ENCODE assay signal across 12 cellular contexts in the genomic region with DNA sequence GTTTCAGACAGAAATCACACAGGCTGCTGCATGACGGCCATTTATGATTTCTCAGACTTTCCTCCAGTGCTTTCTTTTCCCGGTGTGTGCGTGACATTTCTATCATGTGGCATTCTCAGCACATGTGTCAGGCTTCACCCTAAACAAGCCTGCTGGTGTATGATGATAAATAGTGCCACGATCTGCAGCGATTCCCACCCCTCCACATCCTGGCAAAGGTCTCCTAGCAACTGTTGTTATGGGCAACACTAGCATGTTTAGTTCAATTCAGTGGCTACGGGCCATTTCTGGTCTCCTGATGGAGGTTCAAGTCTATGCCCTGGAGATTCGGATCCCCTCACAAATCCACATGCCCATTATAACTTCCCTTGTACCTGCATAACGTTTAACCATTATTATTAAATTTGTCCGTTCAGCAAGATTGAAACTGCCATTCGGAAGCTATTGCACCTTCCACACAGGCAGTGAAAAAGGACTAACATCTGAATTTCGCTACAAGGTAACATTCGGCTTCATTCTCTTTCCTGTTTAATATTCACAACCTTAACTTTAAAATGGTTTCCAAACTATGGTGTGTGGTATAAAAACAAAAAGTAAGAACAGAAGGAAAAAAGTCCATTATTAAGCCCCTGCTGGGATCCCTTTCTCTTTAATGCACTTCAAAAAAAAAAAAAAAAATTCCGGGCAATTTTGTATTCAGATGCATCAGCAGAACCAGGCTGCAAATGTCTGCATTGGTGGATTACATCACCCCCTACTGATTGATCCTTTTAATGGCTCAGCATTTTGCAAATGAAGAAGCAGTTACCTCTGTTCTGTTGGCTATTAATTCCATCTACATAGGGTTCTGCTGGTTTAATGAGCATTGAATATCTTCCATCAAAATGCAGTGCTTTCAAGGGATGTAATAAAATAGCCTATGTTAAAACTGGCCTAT.
DNase-seq lines count a peak whose midpoint lies in the region; ATAC-seq and TF ChIP-seq lines count a peak whose summit lies in the region.
"Had no signal": no experiment of that assay in that cellular context is flagged by ENCODE, and none has a peak within 500 bp of the region (broad histone marks: within the 10 kb centered on the region; RNA-seq: fewer than 3 reads in every experiment).

No MANE protein-coding gene starts in this region.

- H3K36me3 ChIP-seq in endodermal cell (ENCODE audit: control insufficient read depth, insufficient read depth, low read length), result no peaks in the 10 kb centered on the region
- H3K36me3 ChIP-seq: HAP-1 had no signal

- no peak overlapping the region for H3K9ac ChIP-seq in endodermal cell (ENCODE audit: extremely low read depth, low read length, poor library complexity, severe bottlenecking)

- no peaks in the 10 kb centered on the region for H3K27me3 Mint-ChIP-seq in endodermal cell (ENCODE audit: insufficient read depth)

- 55 to 57% methylated on average over 9 to 13 of the region's 13 CpGs for WGBS in endodermal cell (ENCODE audit: insufficient coverage in 1 of 2, insufficient read length in 1 of 2), 2 experiments

- no peak overlapping the region for H3K27ac Mint-ChIP-seq in endodermal cell
- H3K27ac Mint-ChIP-seq: activated CD8-positive, alpha-beta memory T cell treated with anti-CD3 and anti-CD28 coated beads, Interleukin-2, amount 10 ng/mL, durations not matched to agents 7 days and 5 days; effector memory CD8-positive, alpha-beta T cell had no signal

- H3K27ac ChIP-seq in endodermal cell (ENCODE audit: low read depth, low read length), result peak overlapping the region; percentile 86
- H3K27ac ChIP-seq: skin epidermis had no signal

- H3K4me3 ChIP-seq in endodermal cell (ENCODE audit: low read length), result no peak overlapping the region
- H3K4me3 ChIP-seq: HAP-1, skin epidermis had no signal

- no peaks in the 10 kb centered on the region for H3K27me3 ChIP-seq in endodermal cell (ENCODE audit: control insufficient read depth, insufficient read depth, low read length, poor library complexity, severe bottlenecking)

- no peaks in the 10 kb centered on the region for H3K4me1 Mint-ChIP-seq in endodermal cell
- H3K4me1 Mint-ChIP-seq: activated CD8-positive, alpha-beta memory T cell treated with anti-CD3 and anti-CD28 coated beads, Interleukin-2, amount 10 ng/mL, durations not matched to agents 7 days and 5 days had no signal

- H3K36me3 Mint-ChIP-seq in endodermal cell (ENCODE audit: low read depth), result no peaks in the 10 kb centered on the region
- H3K36me3 Mint-ChIP-seq: activated CD8-positive, alpha-beta memory T cell treated with anti-CD3 and anti-CD28 coated beads, Interleukin-2, amount 10 ng/mL, durations not matched to agents 7 days and 5 days had no signal

- H3K4me1 ChIP-seq in endodermal cell (ENCODE audit: control insufficient read depth, insufficient read depth, low read length), result no peaks in the 10 kb centered on the region
- H3K4me1 ChIP-seq: HAP-1 had no signal

- no peaks in the 10 kb centered on the region for H3K9me3 ChIP-seq in endodermal cell (ENCODE audit: control insufficient read depth, low read length)
- H3K9me3 ChIP-seq: HAP-1 had no signal

- H3K4me3 Mint-ChIP-seq in endodermal cell, result no peak overlapping the region
- H3K4me3 Mint-ChIP-seq: activated CD8-positive, alpha-beta memory T cell treated with anti-CD3 and anti-CD28 coated beads, Interleukin-2, amount 10 ng/mL, durations not matched to agents 7 days and 5 days; effector memory CD8-positive, alpha-beta T cell had no signal

- ATAC-seq in HG02884 (IDR thresholded peaks at IDR 0.05; ENCODE audit: unreplicated experiment), result no peak
- ATAC-seq: activated CD8-positive, alpha-beta memory T cell treated with anti-CD3 and anti-CD28 coated beads, Interleukin-2, amount 10 ng/mL, durations not matched to agents 7 days and 5 days; effector memory CD8-positive, alpha-beta T cell had no signal

- DNase-seq in NCI-H524 (lab: John Stamatoyannopoulos, UW), result peak; percentile 13 to 30
- DNase-seq in NCI-H524 treated with DMSO at 0.1 percent for 48 hours (lab: John Stamatoyannopoulos, UW), result no peak
- DNase-seq in NCI-H1417 (lab: John Stamatoyannopoulos, UW), result peak in 2 of 3 experiments; percentile 69 to 89
- DNase-seq in endodermal cell, result peak; percentile 56
- DNase-seq in pons (ENCODE audit: low spot score), result peak; percentile 42
- DNase-seq in GDM1 (lab: John Stamatoyannopoulos, UW), result no peak
- DNase-seq in NAMALWA (ENCODE audit: low spot score), result no peak
- DNase-seq: activated CD8-positive, alpha-beta memory T cell treated with anti-CD3 and anti-CD28 coated beads, Interleukin-2, amount 10 ng/mL, durations not matched to agents 7 days and 5 days; effector memory CD8-positive, alpha-beta T cell had no signal

- peaks cover 3% of the 10 kb centered on the region for H3K9me3 Mint-ChIP-seq in endodermal cell
- H3K9me3 Mint-ChIP-seq: effector memory CD8-positive, alpha-beta T cell had no signal

- peak; percentile 68 for TF ChIP-seq CTCF in endodermal cell (conservative IDR thresholded peaks at IDR 0.05)

Comparison
In these comparisons a context has a peak if more than half of its experiments do, and no peak if none do; other contexts are left out.
1. DNase-seq: peak in NCI-H524 (2 of 2), NCI-H1417 (2 of 3), endodermal cell (single experiment) and pons (single experiment); none in NCI-H524 treated with DMSO at 0.1 percent for 48 hours (single experiment), GDM1 (single experiment) and NAMALWA (single experiment).